ENCODE assay signal across 2 cellular contexts in genomic region chr15:88658070-88658965, GRCh38.
TF ChIP-seq lines count a peak whose summit lies in the region.

No MANE protein-coding gene starts in this region.

TF ChIP-seq in HCT116, 20 proteins besides CTCF, POLR2A, EP300 and RAD21:
- TF ChIP-seq EZH2 (IDR thresholded peaks at IDR 0.05): no peak
- no peak for TF ChIP-seq SIN3A (IDR thresholded peaks at IDR 0.05; ENCODE audit: low read depth)
- TF ChIP-seq CEBPB (IDR thresholded peaks at IDR 0.05; ENCODE audit: low read depth): no peak
- no peak for TF ChIP-seq TCF7L2 (IDR thresholded peaks at IDR 0.05; ENCODE audit: borderline replicate concordance, extremely low read depth, insufficient read depth, insufficient read length)
- no peak for TF ChIP-seq EZH2phosphoT487 (IDR thresholded peaks at IDR 0.05; ENCODE audit: borderline replicate concordance)
- TF ChIP-seq FOSL1 (IDR thresholded peaks at IDR 0.05; ENCODE audit: low read depth): no peak
- TF ChIP-seq JUND (IDR thresholded peaks at IDR 0.05): no peak
- TF ChIP-seq ATF3 (IDR thresholded peaks at IDR 0.05): no peak
- TF ChIP-seq SP1 (IDR thresholded peaks at IDR 0.05; ENCODE audit: low read depth): no peak
- no peak for TF ChIP-seq ZFX (IDR thresholded peaks at IDR 0.05)
- TF ChIP-seq REST (IDR thresholded peaks at IDR 0.05; ENCODE audit: low read depth): no peak

TF ChIP-seq in K562, 482 proteins besides CTCF, POLR2A, EP300 and RAD21:
- TF ChIP-seq TOE1 (IDR thresholded peaks at IDR 0.05; ENCODE audit: borderline replicate concordance) (no peak), TOE1 (CRISPR knock-in tag; IDR thresholded peaks at IDR 0.05; ENCODE audit: borderline replicate concordance, low read depth) (no peak), ZNF318 (IDR thresholded peaks at IDR 0.05; ENCODE audit: borderline replicate concordance in 1 of 2, low read depth in 1 of 2) (no peak), ZBTB12 (CRISPR knock-in tag; IDR thresholded peaks at IDR 0.05) (no peak), ZNF695 (CRISPR knock-in tag; IDR thresholded peaks at IDR 0.05) (no peak)
